15 cellular contexts compared by ENCODE assay signal in the genomic region with DNA sequence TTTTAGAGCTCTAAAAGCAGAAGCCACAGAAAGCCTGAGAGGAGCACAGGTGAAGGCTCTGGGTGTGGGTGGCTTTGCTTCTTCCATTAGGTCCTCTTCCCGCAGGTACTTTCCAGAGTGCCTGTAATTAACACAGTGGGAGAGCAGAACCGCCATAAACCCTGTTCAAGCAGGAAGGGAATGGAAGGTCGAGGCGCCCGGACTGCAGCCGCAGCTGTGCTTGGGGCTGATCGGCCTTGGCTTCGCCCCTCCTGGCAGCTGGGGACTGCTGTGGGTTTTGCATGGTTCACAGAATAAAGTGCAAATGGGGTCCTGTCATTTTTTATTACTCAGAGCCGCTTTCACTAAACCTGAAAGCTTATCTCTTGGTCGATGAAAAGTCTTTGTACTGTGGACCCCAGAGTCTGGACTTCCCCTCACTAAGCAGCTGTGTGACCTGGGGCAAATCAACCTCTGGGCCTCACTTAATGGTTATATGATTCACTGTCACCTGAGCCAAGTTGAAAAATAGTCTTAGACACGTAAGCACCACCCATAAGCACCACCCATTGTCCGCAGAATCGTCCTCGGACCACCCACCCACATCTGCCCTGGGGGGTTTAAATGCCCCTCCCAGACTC.
A peak's percentile ranks its signal among the peaks of the same experiment; 100 is the strongest.
DNase-seq lines count a peak whose midpoint lies in the region; ATAC-seq, FAIRE-seq and TF ChIP-seq lines count a peak whose summit lies in the region.
"Had no signal": no experiment of that assay in that cellular context is flagged by ENCODE, and none has a peak within 500 bp of the region (broad histone marks: within the 10 kb centered on the region; RNA-seq: fewer than 3 reads in every experiment).

No MANE protein-coding gene starts in this region.

- H3K9me3 Mint-ChIP-seq in nephron: no peaks in the 10 kb centered on the region
- H3K9me3 Mint-ChIP-seq: CD4-positive, CD25-positive, alpha-beta regulatory T cell had no signal

- peaks cover 8% of the 10 kb centered on the region for H3K27me3 Mint-ChIP-seq in nephron (ENCODE audit: low read depth)
- H3K27me3 Mint-ChIP-seq: CD4-positive, CD25-positive, alpha-beta regulatory T cell had no signal

- no peak overlapping the region for H3K4me3 ChIP-seq in HEK293 (ENCODE audit: low read depth, low read length)
- H3K4me3 ChIP-seq: suprapubic skin had no signal

- no peaks in the 10 kb centered on the region for H3K4me1 ChIP-seq in HEK293 (ENCODE audit: control insufficient read depth, insufficient read depth, low read length)
- H3K4me1 ChIP-seq: suprapubic skin had no signal

- TF ChIP-seq POLR2A in GM12891 (IDR thresholded peaks at IDR 0.05; ENCODE audit: low read depth, low read length): no peak

- TF ChIP-seq CTCF in HEK293 (tag by site-specific recombination; IDR thresholded peaks at IDR 0.05): no peak
- no peak for TF ChIP-seq CTCF in nephron (IDR thresholded peaks at IDR 0.05; ENCODE audit: unreplicated experiment in 3 of 3)

- ATAC-seq in HG02970 (IDR thresholded peaks at IDR 0.05; ENCODE audit: low FRiP score, unreplicated experiment) (no peak), HG03521 (IDR thresholded peaks at IDR 0.05; ENCODE audit: unreplicated experiment) (no peak)
- ATAC-seq: HCT116 had no signal

- no peaks in the 10 kb centered on the region for H3K36me3 Mint-ChIP-seq in nephron (ENCODE audit: low read depth)
- H3K36me3 Mint-ChIP-seq: CD4-positive, CD25-positive, alpha-beta regulatory T cell had no signal

- peaks cover 4% of the 10 kb centered on the region for H3K4me1 Mint-ChIP-seq in nephron
- H3K4me1 Mint-ChIP-seq: CD4-positive, CD25-positive, alpha-beta regulatory T cell; endodermal cell had no signal

- POLR2A ChIA-PET in HEK293 (lab: Yijun Ruan, JAX): no interaction called here

- H3K36me3 ChIP-seq in HEK293 (ENCODE audit: control insufficient read depth in 2 of 2, insufficient read depth in 1 of 2, low read length in 2 of 2): no peaks in the 10 kb centered on the region
- H3K36me3 ChIP-seq: suprapubic skin had no signal

- H3K9me3 ChIP-seq in HEK293 (ENCODE audit: control insufficient read depth, insufficient read depth, low read depth, low read length): no peaks in the 10 kb centered on the region
- H3K9me3 ChIP-seq: suprapubic skin had no signal

- H3K27ac Mint-ChIP-seq in nephron: peak overlapping the region in 2 of 3 experiments; percentile 49 to 54
- H3K27ac Mint-ChIP-seq: CD4-positive, CD25-positive, alpha-beta regulatory T cell; endodermal cell had no signal

- CTCF ChIA-PET in HEK293 (lab: Yijun Ruan, JAX): interaction anchor here (0.6 to 1.3 kb wide), 2 partner anchors 13 to 259 kb away, joined by 3 to 4 read pairs; no protein-coding TSS in a partner anchor

- H3K4me3 Mint-ChIP-seq in nephron: no peak overlapping the region
- H3K4me3 Mint-ChIP-seq: CD4-positive, CD25-positive, alpha-beta regulatory T cell; endodermal cell had no signal

- FAIRE-seq in GM12891 (lab: Jason Lieb, UNC): peak; percentile 65

- H3K27ac ChIP-seq in HEK293 (ENCODE audit: extremely low read depth, low read depth, low read length): no peak overlapping the region
- H3K27ac ChIP-seq: suprapubic skin had no signal

- DNase-seq in GM12891 (ENCODE audit: insufficient read length, low spot score) (peak; percentile 27), NCI-H69 (lab: John Stamatoyannopoulos, UW) (peak; percentile 99), SIG-M5 treated with dmso at 0.1 percent for 504 hours (lab: John Stamatoyannopoulos, UW; ENCODE audit: unreplicated experiment) (no peak), NCI-H2171 (lab: John Stamatoyannopoulos, UW) (no peak)
- DNase-seq: CD4-positive, CD25-positive, alpha-beta regulatory T cell; endodermal cell; NCI-H524; stimulated activated CD4-positive, alpha-beta T cell treated with anti-CD3 and anti-CD28 coated beads, Interleukin-4, amount 100 ng/mL, for 1 hour; T-helper 2 cell had no signal

TF ChIP-seq in GM12891, 5 proteins besides CTCF, POLR2A, EP300 and RAD21:
- TF ChIP-seq POLR2AphosphoS5 (IDR thresholded peaks at IDR 0.05; ENCODE audit: low read depth, low read length): no peak
- TF ChIP-seq POU2F2 (IDR thresholded peaks at IDR 0.05; ENCODE audit: low read depth, low read length): peak; percentile 39; the same call in 1 of the 2 replicates
- TF ChIP-seq SPI1 (IDR thresholded peaks at IDR 0.05; ENCODE audit: low read depth, low read length): peak; percentile 47; the same call in 1 of the 2 replicates
TF ChIP-seq in GM12891: peak in this region for 2.

TF ChIP-seq in HEK293, 187 proteins besides CTCF, POLR2A, EP300 and RAD21 (continues in another document):
- TF ChIP-seq ZNF211 (tag by site-specific recombination; IDR thresholded peaks at IDR 0.05; ENCODE audit: low read depth): no peak
- TF ChIP-seq PRDM1 (tag by site-specific recombination; IDR thresholded peaks at IDR 0.05): no peak
- TF ChIP-seq ZNF624 (tag by site-specific recombination; IDR thresholded peaks at IDR 0.05): no peak
- no peak for TF ChIP-seq KLF1 (tag by site-specific recombination; IDR thresholded peaks at IDR 0.05)
- no peak for TF ChIP-seq ZNF37A (tag by site-specific recombination; IDR thresholded peaks at IDR 0.05)
- TF ChIP-seq ZNF660 (tag by site-specific recombination; IDR thresholded peaks at IDR 0.05): no peak
- 0 out of 2 replicates have a peak, but pooled peaks have one; percentile 14 for TF ChIP-seq ZNF335 (tag by site-specific recombination; conservative IDR thresholded peaks at IDR 0.05)
- TF ChIP-seq ZNF398 (tag by site-specific recombination; IDR thresholded peaks at IDR 0.05): no peak
- TF ChIP-seq EGR2 (tag by site-specific recombination; IDR thresholded peaks at IDR 0.05; ENCODE audit: low read depth): no peak
- TF ChIP-seq ZSCAN18 (tag by site-specific recombination; IDR thresholded peaks at IDR 0.05): no peak
- 0 out of 2 replicates have a peak, but pooled peaks have one; percentile 30 for TF ChIP-seq SP7 (tag by site-specific recombination; IDR thresholded peaks at IDR 0.05)
- TF ChIP-seq ZNF133 (tag by site-specific recombination; IDR thresholded peaks at IDR 0.05): no peak
- no peak for TF ChIP-seq ZNF174 (tag by site-specific recombination; IDR thresholded peaks at IDR 0.05)
- TF ChIP-seq ZNF48 (tag by site-specific recombination; IDR thresholded peaks at IDR 0.05): no peak
- TF ChIP-seq KLF10 (tag by site-specific recombination; IDR thresholded peaks at IDR 0.05): no peak
- no peak for TF ChIP-seq ZNF23 (tag by site-specific recombination; IDR thresholded peaks at IDR 0.05; ENCODE audit: borderline replicate concordance)
- TF ChIP-seq GLIS1 (tag by site-specific recombination; IDR thresholded peaks at IDR 0.05): peak; percentile 52; the same call in 1 of the 2 replicates
- TF ChIP-seq ZNF707 (tag by site-specific recombination; IDR thresholded peaks at IDR 0.05): no peak
- no peak for TF ChIP-seq BCL6B (tag by site-specific recombination; IDR thresholded peaks at IDR 0.05)
- TF ChIP-seq ZBTB44 (tag by site-specific recombination; IDR thresholded peaks at IDR 0.05): no peak
- TF ChIP-seq ZNF121 (tag by site-specific recombination; IDR thresholded peaks at IDR 0.05): no peak

Comparison
In these comparisons a context has a peak if more than half of its experiments do, and no peak if none do; other contexts are left out.
1. DNase-seq: peak in GM12891 (single experiment) and NCI-H69 (single experiment); none in SIG-M5 treated with dmso at 0.1 percent for 504 hours (single experiment) and NCI-H2171 (single experiment).